Comparison of ENCODE assay signal across 13 cellular contexts in the genomic region with DNA sequence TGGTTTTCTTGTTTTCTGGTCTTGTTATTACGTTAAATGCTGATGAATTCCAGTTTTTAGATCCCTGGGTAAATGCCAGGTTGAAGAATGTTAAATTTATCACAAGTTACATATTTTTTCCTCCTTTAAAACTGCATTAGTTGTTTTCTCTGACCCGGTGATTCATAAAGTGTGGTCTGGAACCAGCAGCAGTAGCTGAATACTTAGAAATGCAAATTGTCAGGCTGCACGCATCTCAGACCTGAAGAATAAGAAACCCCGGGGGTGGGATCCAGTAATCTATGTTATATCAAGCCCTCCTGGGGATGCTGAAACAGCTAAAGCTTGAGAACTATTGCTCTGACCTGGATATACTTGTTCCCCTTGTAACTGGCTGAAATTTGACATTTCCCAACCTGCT.
DNase-seq lines count a peak whose midpoint lies in the region; ATAC-seq, FAIRE-seq and TF ChIP-seq lines count a peak whose summit lies in the region.
"Had no signal": no experiment of that assay in that cellular context is flagged by ENCODE, and none has a peak within 500 bp of the region (broad histone marks: within the 10 kb centered on the region; RNA-seq: fewer than 3 reads in every experiment).

No MANE protein-coding gene starts in this region.

- no peaks in the 10 kb centered on the region for H3K36me3 ChIP-seq in small intestine (ENCODE audit: control insufficient read depth in 2 of 2, insufficient read depth in 2 of 2, low read length in 2 of 2)
- H3K36me3 ChIP-seq in endodermal cell (ENCODE audit: control insufficient read depth, insufficient read depth, low read length), result no peaks in the 10 kb centered on the region
- H3K36me3 ChIP-seq: sigmoid colon, suprapubic skin had no signal

- peak; percentile 72 for DNase-seq in GM12865 (ENCODE audit: low read depth)
- peak; percentile 67 for DNase-seq in NCI-H69 (lab: John Stamatoyannopoulos, UW)
- no peak for DNase-seq in small intestine
- DNase-seq in endodermal cell, result no peak
- no peak for DNase-seq in activated CD4-positive, CD25-positive, alpha-beta regulatory T cell treated with anti-CD3 and anti-CD28 coated beads, Interleukin-2, amount 50 U/mL, for 72 hours
- no peak for DNase-seq in NCI-H128 (lab: John Stamatoyannopoulos, UW; ENCODE audit: unreplicated experiment)
- DNase-seq: Caco-2; NK-92 treated with Interleukin-12 subunit alpha and Interleukin-12 subunit beta, amount 100 ng/mL, for 24 hours; sigmoid colon had no signal

- H3K27me3 Mint-ChIP-seq in endodermal cell (ENCODE audit: insufficient read depth), result no peaks in the 10 kb centered on the region

- no peak overlapping the region for H3K4me3 Mint-ChIP-seq in endodermal cell

- no peaks in the 10 kb centered on the region for H3K4me1 ChIP-seq in small intestine (ENCODE audit: control insufficient read depth in 2 of 2, insufficient read depth in 1 of 2, low read depth in 1 of 2, low read length in 1 of 2)
- H3K4me1 ChIP-seq in endodermal cell (ENCODE audit: control insufficient read depth, insufficient read depth, low read length), result no peaks in the 10 kb centered on the region
- H3K4me1 ChIP-seq: Caco-2, sigmoid colon, suprapubic skin had no signal

- H3K4me3 ChIP-seq in GM12865 (ENCODE audit: low read depth, low read length) (peak overlapping the region; percentile 30), small intestine (ENCODE audit: low read depth in 1 of 2, low read length in 2 of 2) (no peak overlapping the region), endodermal cell (ENCODE audit: low read length) (no peak overlapping the region)
- H3K4me3 ChIP-seq: coronary artery, sigmoid colon, suprapubic skin had no signal

- ATAC-seq in GM19438 (IDR thresholded peaks at IDR 0.05; ENCODE audit: low read depth, unreplicated experiment) (peak; percentile 86), HG02981 (IDR thresholded peaks at IDR 0.05; ENCODE audit: unreplicated experiment) (peak; percentile 91)

- no peaks in the 10 kb centered on the region for H3K9me3 Mint-ChIP-seq in endodermal cell

- H3K4me1 Mint-ChIP-seq in endodermal cell, result peaks cover 23% of the 10 kb centered on the region

- H3K27ac Mint-ChIP-seq in endodermal cell, result no peak overlapping the region

- H3K27me3 ChIP-seq in small intestine (ENCODE audit: control insufficient read depth in 2 of 2, insufficient read depth in 2 of 2, low read length in 2 of 2) (no peaks in the 10 kb centered on the region), endodermal cell (ENCODE audit: control insufficient read depth, insufficient read depth, low read length, poor library complexity, severe bottlenecking) (no peaks in the 10 kb centered on the region)
- H3K27me3 ChIP-seq: sigmoid colon, suprapubic skin had no signal

- no peak overlapping the region for H3K9ac ChIP-seq in endodermal cell (ENCODE audit: extremely low read depth, low read length, poor library complexity, severe bottlenecking)

- H3K27ac ChIP-seq in small intestine (ENCODE audit: low read depth in 1 of 2, low read length in 1 of 2) (no peak overlapping the region), endodermal cell (ENCODE audit: low read depth, low read length) (no peak overlapping the region)
- H3K27ac ChIP-seq: coronary artery, sigmoid colon, suprapubic skin had no signal

- FAIRE-seq in small intestine (lab: Jason Lieb, UNC), result no peak

- H3K9me3 ChIP-seq in small intestine (ENCODE audit: control insufficient read depth, low read depth), result no peaks in the 10 kb centered on the region
- no peaks in the 10 kb centered on the region for H3K9me3 ChIP-seq in endodermal cell (ENCODE audit: control insufficient read depth, low read length)
- H3K9me3 ChIP-seq: Caco-2, sigmoid colon, suprapubic skin had no signal

- TF ChIP-seq CTCF in GM12865 (IDR thresholded peaks at IDR 0.05; ENCODE audit: insufficient read depth, low read depth, low read length, missing control alignments), result no peak
- no peak for TF ChIP-seq CTCF in endodermal cell (conservative IDR thresholded peaks at IDR 0.05)

- WGBS in small intestine, 3 donors, result 61 to 63% (median 61%) methylated on average over 4 of the region's 4 CpGs
- 76 to 84% methylated on average over 3 to 4 of the region's 4 CpGs for WGBS in endodermal cell (ENCODE audit: insufficient coverage in 1 of 2, insufficient read length in 1 of 2), 2 experiments

- no peaks in the 10 kb centered on the region for H3K36me3 Mint-ChIP-seq in endodermal cell (ENCODE audit: low read depth)

Comparison
In these comparisons a context has a peak if more than half of its experiments do, and no peak if none do; other contexts are left out.
1. DNase-seq: peak in GM12865 (single experiment) and NCI-H69 (single experiment); none in small intestine (single experiment), endodermal cell (single experiment), activated CD4-positive, CD25-positive, alpha-beta regulatory T cell treated with anti-CD3 and anti-CD28 coated beads, Interleukin-2, amount 50 U/mL, for 72 hours (single experiment) and NCI-H128 (single experiment).